18 cellular contexts compared by ENCODE assay signal in the genomic region with DNA sequence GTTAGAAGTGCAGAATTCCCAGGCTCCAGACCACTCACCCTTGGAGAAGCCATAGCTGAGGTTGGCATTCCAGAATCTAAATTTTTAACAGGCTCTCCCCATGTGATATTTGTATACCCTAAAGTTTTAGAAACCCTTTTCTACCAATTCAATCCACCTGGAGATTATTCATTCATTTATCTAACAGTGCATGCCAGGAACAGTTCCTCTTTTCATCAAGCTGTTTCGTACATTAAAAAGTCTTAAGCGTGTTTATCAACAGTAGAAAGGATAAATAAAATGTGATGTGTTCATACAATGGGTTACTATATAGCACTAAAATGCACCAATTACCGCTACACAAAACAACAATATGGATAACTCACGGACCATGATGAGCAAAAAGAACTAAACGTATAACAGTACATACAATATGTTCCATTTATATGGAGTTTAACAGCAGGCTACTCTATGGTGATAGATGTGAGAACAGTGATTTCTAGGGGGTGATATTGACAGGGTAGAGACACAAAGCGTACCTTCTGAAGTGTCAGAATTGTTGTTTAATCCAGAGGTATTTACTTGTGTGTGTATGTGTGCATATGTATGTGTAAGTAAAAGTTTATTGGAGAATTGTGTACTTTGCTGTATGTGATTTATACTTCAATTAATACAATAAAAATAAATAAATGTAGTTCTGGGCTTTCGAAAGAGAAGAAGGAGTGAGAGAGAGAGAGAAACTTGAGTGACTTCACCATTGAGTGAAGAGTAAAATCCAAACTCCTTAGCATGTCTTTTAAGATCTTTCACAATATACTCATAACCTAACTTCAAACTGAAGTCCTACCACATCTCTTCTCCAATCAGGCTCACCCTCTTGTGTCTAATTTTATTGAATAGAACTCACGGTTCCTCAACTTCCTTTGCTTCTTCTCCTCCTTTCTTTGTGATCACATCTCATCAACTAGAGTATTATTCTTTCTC.
DNase-seq lines count a peak whose midpoint lies in the region; ATAC-seq, FAIRE-seq and TF ChIP-seq lines count a peak whose summit lies in the region.
"Had no signal": no experiment of that assay in that cellular context is flagged by ENCODE, and none has a peak within 500 bp of the region (broad histone marks: within the 10 kb centered on the region; RNA-seq: fewer than 3 reads in every experiment).

No MANE protein-coding gene starts in this region.

- no peak overlapping the region for H2BK120ac ChIP-seq in trophoblast cell (ENCODE audit: insufficient read depth, low read length, poor library complexity)

- no peak for TF ChIP-seq POLR2A in GM12892 (IDR thresholded peaks at IDR 0.05; ENCODE audit: low read depth, low read length)

- no peak overlapping the region for H3K4ac ChIP-seq in trophoblast cell (ENCODE audit: low read depth, low read length)

- H2BK12ac ChIP-seq in trophoblast cell (ENCODE audit: low read length), result no peak overlapping the region

- intact Hi-C loops in upper lobe of right lung (cut with DNase I), result no loop called here

- no peak overlapping the region for H3K9ac ChIP-seq in trophoblast cell (ENCODE audit: low read length)

- no peak overlapping the region for H4K91ac ChIP-seq in trophoblast cell (ENCODE audit: low read depth, low read length)

- no peak for TF ChIP-seq CTCF in upper lobe of right lung (IDR thresholded peaks at IDR 0.05)

- no peak overlapping the region for H3K18ac ChIP-seq in trophoblast cell (ENCODE audit: low read length)

- H4K12ac ChIP-seq in trophoblast cell (ENCODE audit: low read depth, low read length), result no peak overlapping the region

- no peak overlapping the region for H3K14ac ChIP-seq in trophoblast cell (ENCODE audit: low read length)

- H3K27me3 ChIP-seq in trophoblast cell (ENCODE audit: insufficient read depth, low read length), result peaks cover 4% of the 10 kb centered on the region
- H3K27me3 ChIP-seq in upper lobe of right lung, result no peaks in the 10 kb centered on the region

- H2AK5ac ChIP-seq in trophoblast cell (ENCODE audit: low read length), result no peak overlapping the region

- WGBS in trophoblast cell (ENCODE audit: extremely low coverage, insufficient coverage, insufficient read length), result no CpG with 5 or more reads among the region's 8 CpGs

- H3K4me3 ChIP-seq in trophoblast cell (ENCODE audit: low read depth, low read length) (no peak overlapping the region), upper lobe of right lung (no peak overlapping the region)
- H3K4me3 ChIP-seq: skin epidermis, thoracic aorta had no signal

- H3K79me2 ChIP-seq in trophoblast cell (ENCODE audit: control insufficient read depth, insufficient read depth, low read length, poor library complexity), result no peaks in the 10 kb centered on the region

- H3K36me3 ChIP-seq in trophoblast cell (ENCODE audit: control insufficient read depth in 1 of 2, insufficient read depth in 2 of 2, low read length in 2 of 2), result no peaks in the 10 kb centered on the region
- H3K36me3 ChIP-seq in upper lobe of right lung, result no peaks in the 10 kb centered on the region
- H3K36me3 ChIP-seq: thoracic aorta had no signal

- ATAC-seq in GM18519 (IDR thresholded peaks at IDR 0.05; ENCODE audit: low FRiP score, unreplicated experiment) (peak; percentile 55), HG02610 (IDR thresholded peaks at IDR 0.05; ENCODE audit: unreplicated experiment) (peak; percentile 76), HG03442 (IDR thresholded peaks at IDR 0.05; ENCODE audit: unreplicated experiment) (peak; percentile 64), GM18867 (IDR thresholded peaks at IDR 0.05; ENCODE audit: unreplicated experiment) (no peak), upper lobe of right lung (no peak)
- ATAC-seq: Panc1 had no signal

- no peak overlapping the region for H3K23ac ChIP-seq in trophoblast cell (ENCODE audit: low read length)

- H3K4me1 ChIP-seq in trophoblast cell (ENCODE audit: control insufficient read depth in 1 of 2, insufficient read depth in 2 of 2, low read length in 2 of 2), result no peaks in the 10 kb centered on the region
- H3K4me1 ChIP-seq in upper lobe of right lung, result peaks cover 5% of the 10 kb centered on the region

- no peak overlapping the region for H4K8ac ChIP-seq in trophoblast cell (ENCODE audit: low read depth, low read length)

- no peak overlapping the region for H2BK5ac ChIP-seq in trophoblast cell (ENCODE audit: low read depth, low read length, poor library complexity)

- H3K27ac ChIP-seq in trophoblast cell (ENCODE audit: low read depth, low read length), result no peak overlapping the region
- H3K27ac ChIP-seq in upper lobe of right lung, result no peak overlapping the region
- H3K27ac ChIP-seq: thoracic aorta had no signal

- peak; percentile 87 for FAIRE-seq in GM12892 (lab: Jason Lieb, UNC)
- FAIRE-seq: endometrium, islet of Langerhans had no signal

- DNase-seq in GM12892 (ENCODE audit: insufficient read length) (no peak), trophoblast cell (no peak), AML-193 (lab: John Stamatoyannopoulos, UW) (no peak), upper lobe of right lung (no peak)
- DNase-seq: activated effector memory CD4-positive, alpha-beta T cell treated with anti-CD3 and anti-CD28 coated beads, Interleukin-2, amount 50 U/mL, for 16 hours; aorta; COR-L47; NCI-H1417; stimulated activated CD4-positive, alpha-beta T cell treated with anti-CD3 and anti-CD28 coated beads, Interleukin-4, amount 100 ng/mL, for 1 hour had no signal

- no peak overlapping the region for H3K4me2 ChIP-seq in trophoblast cell (ENCODE audit: low read length)

- no peak overlapping the region for H2AFZ ChIP-seq in trophoblast cell (ENCODE audit: insufficient read depth, low read length, poor library complexity)

- no peaks in the 10 kb centered on the region for H3K9me3 ChIP-seq in trophoblast cell (ENCODE audit: insufficient read depth, low read depth, low read length)
- H3K9me3 ChIP-seq in upper lobe of right lung, result no peaks in the 10 kb centered on the region
- H3K9me3 ChIP-seq: thoracic aorta had no signal

- no peaks in the 10 kb centered on the region for H3K79me1 ChIP-seq in trophoblast cell (ENCODE audit: low read length)

Comparison
In these comparisons a context has a peak if more than half of its experiments do, and no peak if none do; other contexts are left out.
1. ATAC-seq: peak in GM18519 (single experiment), HG02610 (single experiment) and HG03442 (single experiment); none in GM18867 (single experiment) and upper lobe of right lung (single experiment).